In the genomic region with DNA sequence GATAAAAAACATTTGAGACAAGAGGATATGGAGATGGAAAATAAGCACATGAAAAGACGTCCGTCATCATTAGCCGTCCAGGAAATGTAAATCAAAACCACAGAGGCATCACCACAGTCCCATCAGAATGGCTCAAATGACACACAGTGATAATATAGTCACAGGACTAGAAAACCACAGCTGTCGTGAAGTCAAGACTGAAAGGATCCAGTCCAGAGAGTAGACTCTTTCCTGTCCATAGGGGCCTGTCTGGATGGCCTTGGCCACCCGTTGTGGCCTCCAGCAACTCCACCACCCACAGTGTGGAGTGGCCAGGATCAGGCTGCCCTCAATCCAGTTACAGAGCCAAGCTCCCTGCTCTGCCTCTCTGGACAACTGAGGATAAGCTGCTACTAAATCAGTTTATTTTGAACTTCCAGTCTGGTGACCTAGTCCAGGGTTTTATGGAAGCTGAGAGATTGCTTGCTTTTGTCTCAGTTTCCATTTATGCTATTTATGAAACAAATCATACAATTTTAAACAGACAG, we compare ENCODE assay signal across 7 cellular contexts.
DNase-seq lines count a peak whose midpoint lies in the region; ATAC-seq and TF ChIP-seq lines count a peak whose summit lies in the region.

No MANE protein-coding gene starts in this region.

- H3K9me3 Mint-ChIP-seq in HFFc6 = no peaks in the 10 kb centered on the region

- no peak overlapping the region for H4K8ac ChIP-seq in mesenchymal stem cell (ENCODE audit: low read length)

- no peaks in the 10 kb centered on the region for H3K9me3 ChIP-seq in mesenchymal stem cell (ENCODE audit: control insufficient read depth, low read length)

- H3K4me3 Mint-ChIP-seq in HFFc6 = no peak overlapping the region

- H3K79me1 ChIP-seq in mesenchymal stem cell (replicated peaks; ENCODE audit: low read length, poor library complexity, severe bottlenecking) = no peaks in the 10 kb centered on the region

- H2BK5ac ChIP-seq in mesenchymal stem cell (ENCODE audit: low read depth, low read length, poor library complexity, severe bottlenecking) = no peak overlapping the region

- no peaks in the 10 kb centered on the region for H3K36me3 Mint-ChIP-seq in HFFc6 (ENCODE audit: low read depth)

- H3K18ac ChIP-seq in mesenchymal stem cell (ENCODE audit: low read depth in 1 of 2, low read length in 2 of 2) = no peak overlapping the region

- no peak overlapping the region for H3K27ac Mint-ChIP-seq in HFFc6

- H4K91ac ChIP-seq in mesenchymal stem cell (ENCODE audit: low read length) = peak overlapping the region; percentile 22

- peak overlapping the region in 1 of 2 experiments; percentile 77 for H3K4ac ChIP-seq in mesenchymal stem cell (ENCODE audit: low read depth in 1 of 2, low read length in 2 of 2)

- no peaks in the 10 kb centered on the region for H3K27me3 ChIP-seq in mesenchymal stem cell (ENCODE audit: control insufficient read depth in 1 of 2, insufficient read depth in 1 of 2, low read length in 2 of 2)

- no peak overlapping the region for H3K4me2 ChIP-seq in mesenchymal stem cell (ENCODE audit: low read length, poor library complexity, severe bottlenecking)

- H2BK120ac ChIP-seq in mesenchymal stem cell (ENCODE audit: low read depth, low read length) = no peak overlapping the region

- DNase-seq in HFFc6 (peak; percentile 15), MV-4-11 (lab: John Stamatoyannopoulos, UW) (peak; percentile 58), mesenchymal stem cell (peak; percentile 71), HuH-7.5 (ENCODE audit: low spot score) (no peak), G401 (ENCODE audit: low spot score) (no peak), SW 1271 (lab: John Stamatoyannopoulos, UW) (no peak)

- H2BK12ac ChIP-seq in mesenchymal stem cell (ENCODE audit: low read length in 2 of 2) = peak overlapping the region in 1 of 2 experiments; percentile 23

- H3K14ac ChIP-seq in mesenchymal stem cell (ENCODE audit: low read length in 2 of 2) = no peak overlapping the region

- peaks cover 8% of the 10 kb centered on the region for H3K4me1 ChIP-seq in mesenchymal stem cell (ENCODE audit: control insufficient read depth, insufficient read depth, low read depth, low read length)

- H2AFZ ChIP-seq in mesenchymal stem cell (ENCODE audit: low read depth, low read length) = peak overlapping the region; percentile 68

- peaks cover 3% of the 10 kb centered on the region; the same call in 1 of the 2 replicates for H3K27me3 Mint-ChIP-seq in HFFc6 (ENCODE audit: insufficient read depth)

- in situ Hi-C loops in G401 (cut with HindIII; ENCODE audit: low sequenced_read_pairs) = no loop called here

- H3K23ac ChIP-seq in mesenchymal stem cell (ENCODE audit: low read length in 2 of 2) = no peak overlapping the region

- H2BK15ac ChIP-seq in mesenchymal stem cell (ENCODE audit: low read depth, poor library complexity, severe bottlenecking) = no peak overlapping the region

- 33% methylated on average over 5 of the region's 5 CpGs for WGBS in mesenchymal stem cell

- TF ChIP-seq CTCF in HFFc6 (IDR thresholded peaks at IDR 0.05) = no peak

- no peaks in the 10 kb centered on the region for H3K36me3 ChIP-seq in mesenchymal stem cell (ENCODE audit: control insufficient read depth in 1 of 2, insufficient read depth in 2 of 2, low read depth in 1 of 2, low read length in 2 of 2)

- peak; percentile 92 for ATAC-seq in GM19023 (IDR thresholded peaks at IDR 0.05; ENCODE audit: unreplicated experiment)

- no peak overlapping the region for H3K4me3 ChIP-seq in mesenchymal stem cell (ENCODE audit: insufficient read depth in 1 of 2, low read depth in 1 of 2, low read length in 2 of 2)

- no peak overlapping the region for H3K9ac ChIP-seq in mesenchymal stem cell (ENCODE audit: low read length)

- no peak overlapping the region for H3K27ac ChIP-seq in mesenchymal stem cell (ENCODE audit: low read length, poor library complexity, severe bottlenecking)

- peaks cover 43% of the 10 kb centered on the region for H3K4me1 Mint-ChIP-seq in HFFc6 (ENCODE audit: low read depth)

- H2AK5ac ChIP-seq in mesenchymal stem cell (ENCODE audit: low read length, severe bottlenecking) = no peak overlapping the region

Comparison
In these comparisons a context has a peak if more than half of its experiments do, and no peak if none do; other contexts are left out.
1. DNase-seq: peak in HFFc6 (single experiment), MV-4-11 (single experiment) and mesenchymal stem cell (single experiment); none in HuH-7.5 (single experiment), G401 (single experiment) and SW 1271 (0 of 2).